Comparison of ENCODE assay signal across 32 cellular contexts in genomic region chr15:72288796-72289596, GRCh38. TPM values are rescaled to one million over a fixed set of nuclear protein-coding genes. Genes with fewer than 3 reads are reported as not detected.
"Had no signal": no experiment of that assay in that cellular context is flagged by ENCODE, and none has a peak within 500 bp of the region (broad histone marks: within the 10 kb centered on the region; RNA-seq: fewer than 3 reads in every experiment).

No MANE protein-coding gene starts in this region.

- H3K36me3 ChIP-seq: brain microvascular endothelial cell, MG63, Peyer's patch had no signal

- H3K27me3 Mint-ChIP-seq: activated CD4-positive, alpha-beta T cell treated with anti-CD3 and anti-CD28 coated beads for 36 hours; activated CD4-positive, alpha-beta T cell treated with anti-CD3 and anti-CD28 coated beads, Interleukin-2, amount 10 ng/mL, durations not matched to agents 7 days and 5 days; activated naive CD8-positive, alpha-beta T cell; central memory CD8-positive, alpha-beta T cell had no signal

- DNase-seq: activated CD4-positive, alpha-beta T cell treated with anti-CD3 and anti-CD28 coated beads for 36 hours; activated CD4-positive, alpha-beta T cell treated with anti-CD3 and anti-CD28 coated beads, Interleukin-2, amount 10 ng/mL, durations not matched to agents 7 days and 5 days; activated CD4-positive, alpha-beta T cell treated with anti-CD3 and anti-CD28 coated beads, Interleukin-2, amount 50 U/mL, for 48 hours; activated CD8-positive, alpha-beta memory T cell treated with anti-CD3 and anti-CD28 coated beads, Interleukin-2, amount 50 U/mL, for 4 hours; activated CD8-positive, alpha-beta T cell treated with anti-CD3 and anti-CD28 coated beads, Interleukin-2, amount 10 ng/mL, durations not matched to agents 7 days and 5 days; activated effector memory CD4-positive, alpha-beta T cell treated with Interleukin-2 at 50 U/mL for 16 hours; activated naive CD4-positive, alpha-beta T cell treated with anti-CD3 and anti-CD28 coated beads, Interleukin-2, amount 10 ng/mL, durations not matched to agents 7 days and 5 days; activated T-cell treated with anti-CD3 and anti-CD28 coated beads, Interleukin-2, amount 50 U/mL, for 48 hours; amniotic stem cell; aorta; brain microvascular endothelial cell; Kasumi-1; KG1; MG63; NCI-H1048; NCI-H1105 treated with DMSO at 0.1 percent for 48 hours; NCI-H1436; NCI-H1694; NCI-H2029; NCI-H345; NCI-H524 treated with DMSO at 0.1 percent for 48 hours; NK-92 treated with Interleukin-12 subunit alpha and Interleukin-12 subunit beta, amount 100 ng/mL, for 24 hours; PC-3; Right ventricle myocardium superior; RPMI8226 had no signal

- H3K4me1 ChIP-seq: Peyer's patch had no signal

- H3K4me3 ChIP-seq: MG63, Peyer's patch had no signal

- H3K36me3 Mint-ChIP-seq: activated naive CD4-positive, alpha-beta T cell treated with anti-CD3 and anti-CD28 coated beads, Interleukin-2, amount 10 ng/mL, durations not matched to agents 7 days and 5 days; activated naive CD8-positive, alpha-beta T cell; WTC11 had no signal

- H3K27ac Mint-ChIP-seq: activated CD4-positive, alpha-beta T cell treated with anti-CD3 and anti-CD28 coated beads for 36 hours; activated CD4-positive, alpha-beta T cell treated with anti-CD3 and anti-CD28 coated beads, Interleukin-2, amount 10 ng/mL, durations not matched to agents 7 days and 5 days; activated CD8-positive, alpha-beta T cell treated with anti-CD3 and anti-CD28 coated beads, Interleukin-2, amount 10 ng/mL, durations not matched to agents 7 days and 5 days; activated naive CD4-positive, alpha-beta T cell treated with anti-CD3 and anti-CD28 coated beads, Interleukin-2, amount 10 ng/mL, durations not matched to agents 7 days and 5 days; activated naive CD8-positive, alpha-beta T cell; T-helper 1 cell treated with Interleukin-12 subunit alpha and Interleukin-12 subunit beta and Interleukin-4 antibody, amounts not matched to agents 30 μg/mL and 1 μg/mL, for 36 hours; T-helper 2 cell treated with Interferon-gamma antibody and Interleukin-4, amounts not matched to agents 5 μg/mL and 100 μg/mL, for 36 hours; WTC11 had no signal

- ATAC-seq: activated CD4-positive, alpha-beta T cell treated with anti-CD3 and anti-CD28 coated beads for 36 hours; activated CD4-positive, CD25-positive, alpha-beta regulatory T cell treated with anti-CD3 and anti-CD28 coated beads, Interleukin-2, amount 50 U/mL, for 24 hours; activated CD8-positive, alpha-beta T cell treated with anti-CD3 and anti-CD28 coated beads, Interleukin-2, amount 10 ng/mL, durations not matched to agents 7 days and 5 days; PC-3; WTC11 had no signal

- H3K27ac ChIP-seq: brain microvascular endothelial cell, Peyer's patch had no signal

- H3K4me1 Mint-ChIP-seq: activated CD4-positive, alpha-beta T cell treated with anti-CD3 and anti-CD28 coated beads for 36 hours; activated CD4-positive, alpha-beta T cell treated with anti-CD3 and anti-CD28 coated beads, Interleukin-2, amount 10 ng/mL, durations not matched to agents 7 days and 5 days; activated naive CD4-positive, alpha-beta T cell treated with anti-CD3 and anti-CD28 coated beads, Interleukin-2, amount 10 ng/mL, durations not matched to agents 7 days and 5 days; central memory CD8-positive, alpha-beta T cell; WTC11 had no signal

- H3K4me3 Mint-ChIP-seq: activated CD4-positive, alpha-beta T cell treated with anti-CD3 and anti-CD28 coated beads for 36 hours; activated CD4-positive, alpha-beta T cell treated with anti-CD3 and anti-CD28 coated beads, Interleukin-2, amount 10 ng/mL, durations not matched to agents 7 days and 5 days; activated CD8-positive, alpha-beta T cell treated with anti-CD3 and anti-CD28 coated beads, Interleukin-2, amount 10 ng/mL, durations not matched to agents 7 days and 5 days; activated naive CD4-positive, alpha-beta T cell treated with anti-CD3 and anti-CD28 coated beads, Interleukin-2, amount 10 ng/mL, durations not matched to agents 7 days and 5 days; activated naive CD8-positive, alpha-beta T cell; central memory CD8-positive, alpha-beta T cell; T-helper 1 cell treated with Interleukin-12 subunit alpha and Interleukin-12 subunit beta and Interleukin-4 antibody, amounts not matched to agents 30 μg/mL and 1 μg/mL, for 36 hours; T-helper 2 cell treated with Interferon-gamma antibody and Interleukin-4, amounts not matched to agents 5 μg/mL and 100 μg/mL, for 36 hours; WTC11 had no signal

- H3K27me3 ChIP-seq: brain microvascular endothelial cell, MG63, Peyer's patch had no signal

- H3K9me3 Mint-ChIP-seq: activated CD4-positive, alpha-beta T cell treated with anti-CD3 and anti-CD28 coated beads, Interleukin-2, amount 10 ng/mL, durations not matched to agents 7 days and 5 days; activated naive CD4-positive, alpha-beta T cell treated with anti-CD3 and anti-CD28 coated beads, Interleukin-2, amount 10 ng/mL, durations not matched to agents 7 days and 5 days; central memory CD8-positive, alpha-beta T cell; T-helper 1 cell treated with Interleukin-12 subunit alpha and Interleukin-12 subunit beta and Interleukin-4 antibody, amounts not matched to agents 30 μg/mL and 1 μg/mL, for 36 hours; T-helper 2 cell treated with Interferon-gamma antibody and Interleukin-4, amounts not matched to agents 5 μg/mL and 100 μg/mL, for 36 hours; WTC11 had no signal

- H3K9me3 ChIP-seq: MG63, Peyer's patch had no signal

RNA-seq across cellular contexts. Expression of gene PARP6, which starts 16.6 kb away (rescaled TPM):
- total RNA-seq: PC-3 had no signal

RNA-seq across cellular contexts. Expression of gene CELF6, which starts 31.0 kb away (rescaled TPM):
- total RNA-seq: PC-3, WTC11 had no signal
